17 cellular contexts compared by ENCODE assay signal in the genomic region with DNA sequence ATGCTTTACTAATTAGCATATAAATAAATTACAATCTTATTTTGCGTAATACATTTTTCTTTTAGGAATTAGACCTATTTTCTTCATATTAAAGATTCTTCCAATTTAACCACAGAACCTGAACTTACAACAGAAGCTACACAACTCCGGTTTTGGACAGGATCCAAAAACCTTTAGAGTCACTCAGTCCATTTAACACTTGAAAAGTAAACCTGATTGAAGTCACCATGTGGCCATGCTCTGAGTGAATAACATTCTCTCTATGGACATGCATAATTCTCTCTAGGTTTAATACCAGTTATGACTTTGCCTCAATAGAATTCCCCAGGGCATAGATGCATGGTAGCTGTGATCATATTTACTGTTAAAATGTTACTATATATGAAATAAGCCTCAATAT.
DNase-seq lines count a peak whose midpoint lies in the region; ATAC-seq and TF ChIP-seq lines count a peak whose summit lies in the region.
"Had no signal": no experiment of that assay in that cellular context is flagged by ENCODE, and none has a peak within 500 bp of the region (broad histone marks: within the 10 kb centered on the region; RNA-seq: fewer than 3 reads in every experiment).

No MANE protein-coding gene starts in this region.

- CTCF ChIA-PET in MCF 10A (lab: Yijun Ruan, JAX) (no interaction called here), mammary epithelial cell (lab: Charles Lee; ENCODE audit: low non-redundant PET) (no interaction called here)

- peaks cover 47% of the 10 kb centered on the region for H3K27me3 Mint-ChIP-seq in MCF 10A (ENCODE audit: insufficient read depth, unreplicated experiment)
- H3K27me3 Mint-ChIP-seq: CD8-positive, alpha-beta memory T cell had no signal

- H3K9ac ChIP-seq in mammary epithelial cell (ENCODE audit: insufficient read depth, low read length), result no peak overlapping the region
- H3K9ac ChIP-seq: BLaER1 treated with 17β-estradiol and CSF1 and Interleukin-3, amounts not matched to agents 10 nM and 100 nM; KMS-11 had no signal

- H3K9me3 ChIP-seq in mammary epithelial cell (replicated peaks; ENCODE audit: insufficient read depth, low read length), result no peaks in the 10 kb centered on the region
- H3K9me3 ChIP-seq: BLaER1 treated with 17β-estradiol and CSF1 and Interleukin-3, amounts not matched to agents 10 nM and 100 nM had no signal

- dilution Hi-C loops in mammary epithelial cell (cut with HindIII; ENCODE audit: low sequenced_read_pairs), result no loop called here

- POLR2A ChIA-PET in MCF 10A (lab: Yijun Ruan, JAX), result no interaction called here

- intact Hi-C loops in MCF 10A (cut with micrococcal nuclease), result no loop called here
- intact Hi-C loops in mammary epithelial cell (cut with micrococcal nuclease), result no loop called here

- ATAC-seq in stimulated activated effector memory CD8-positive, alpha-beta T cell treated with anti-CD3 and anti-CD28 coated beads, Interleukin-12 subunit alpha, Interleukin-12 subunit beta, amount 100 ng/mL, for 72 hours, result no peak

- no peaks in the 10 kb centered on the region for H3K9me3 Mint-ChIP-seq in MCF 10A (ENCODE audit: unreplicated experiment)
- H3K9me3 Mint-ChIP-seq in stimulated activated effector memory CD8-positive, alpha-beta T cell treated with anti-CD3 and anti-CD28 coated beads, Interleukin-12 subunit alpha, Interleukin-12 subunit beta, amount 100 ng/mL, for 72 hours, result peaks cover 11% of the 10 kb centered on the region
- H3K9me3 Mint-ChIP-seq: T-helper 1 cell treated with Interleukin-12 subunit alpha and Interleukin-12 subunit beta and Interleukin-4 antibody, amounts not matched to agents 30 μg/mL and 1 μg/mL, for 36 hours had no signal

- H3K4me1 ChIP-seq in mammary epithelial cell (ENCODE audit: insufficient read depth, low read length), result no peaks in the 10 kb centered on the region
- H3K4me1 ChIP-seq: BLaER1 treated with 17β-estradiol and CSF1 and Interleukin-3, amounts not matched to agents 10 nM and 100 nM had no signal

- no peak overlapping the region for H3K4me2 ChIP-seq in mammary epithelial cell (ENCODE audit: insufficient read depth, low read depth, low read length)
- H3K4me2 ChIP-seq: BLaER1 treated with 17β-estradiol and CSF1 and Interleukin-3, amounts not matched to agents 10 nM and 100 nM; KMS-11 had no signal

- 44% methylated on average over 2 of the region's 2 CpGs for WGBS in mammary epithelial cell (ENCODE audit: low coverage, missing lambda C conversion rate)

- H3K27me3 ChIP-seq in mammary epithelial cell (ENCODE audit: insufficient read depth, low read length), result no peaks in the 10 kb centered on the region
- H3K27me3 ChIP-seq: BLaER1 treated with 17β-estradiol and CSF1 and Interleukin-3, amounts not matched to agents 10 nM and 100 nM had no signal

- no peaks in the 10 kb centered on the region for H3K36me3 ChIP-seq in mammary epithelial cell (ENCODE audit: insufficient read depth, low read length)
- H3K36me3 ChIP-seq: BLaER1 treated with 17β-estradiol and CSF1 and Interleukin-3, amounts not matched to agents 10 nM and 100 nM had no signal

- no peaks in the 10 kb centered on the region for H3K36me3 Mint-ChIP-seq in MCF 10A (ENCODE audit: insufficient read depth, unreplicated experiment)
- no peaks in the 10 kb centered on the region for H3K36me3 Mint-ChIP-seq in stimulated activated effector memory CD8-positive, alpha-beta T cell treated with anti-CD3 and anti-CD28 coated beads, Interleukin-12 subunit alpha, Interleukin-12 subunit beta, amount 100 ng/mL, for 72 hours
- H3K36me3 Mint-ChIP-seq: CD8-positive, alpha-beta memory T cell had no signal

- H3K79me2 ChIP-seq in mammary epithelial cell (ENCODE audit: insufficient read depth, low read length), result no peaks in the 10 kb centered on the region

- H2AFZ ChIP-seq in mammary epithelial cell (ENCODE audit: low read depth, low read length), result no peak overlapping the region

- TF ChIP-seq CTCF in MCF 10A (IDR thresholded peaks at IDR 0.05; ENCODE audit: unreplicated experiment), result no peak
- TF ChIP-seq CTCF in mammary epithelial cell (conservative IDR thresholded peaks at IDR 0.05 in 1 of 2, IDR thresholded peaks at IDR 0.05 in 1 of 2; ENCODE audit: extremely low read depth in 1 of 2, insufficient read depth in 1 of 2, low read depth in 1 of 2, low read length in 2 of 2), result no peak
- no peak for TF ChIP-seq CTCF in astrocyte of the cerebellum (IDR thresholded peaks at IDR 0.05; ENCODE audit: low read depth, low read length, missing control alignments)

- no peak overlapping the region for H3K27ac Mint-ChIP-seq in MCF 10A (ENCODE audit: low read depth, unreplicated experiment)
- no peak overlapping the region for H3K27ac Mint-ChIP-seq in stimulated activated effector memory CD8-positive, alpha-beta T cell treated with anti-CD3 and anti-CD28 coated beads, Interleukin-12 subunit alpha, Interleukin-12 subunit beta, amount 100 ng/mL, for 72 hours
- H3K27ac Mint-ChIP-seq: CD8-positive, alpha-beta memory T cell; T-helper 1 cell treated with Interleukin-12 subunit alpha and Interleukin-12 subunit beta and Interleukin-4 antibody, amounts not matched to agents 30 μg/mL and 1 μg/mL, for 36 hours had no signal

- no peak overlapping the region for H3K27ac ChIP-seq in mammary epithelial cell (ENCODE audit: insufficient read depth, low read depth, low read length)
- H3K27ac ChIP-seq: BLaER1 treated with 17β-estradiol and CSF1 and Interleukin-3, amounts not matched to agents 10 nM and 100 nM; KMS-11 had no signal

- DNase-seq in NCI-H1417 (lab: John Stamatoyannopoulos, UW) (peak in 2 of 3 experiments; percentile 24 to 79), NCI-H1417 treated with DMSO at 0.1 percent for 48 hours (lab: John Stamatoyannopoulos, UW) (no peak), MCF 10A (ENCODE audit: unreplicated experiment) (peak; percentile 5), mammary epithelial cell (no peak), astrocyte of the cerebellum (ENCODE audit: low read depth) (peak; percentile 8), ecto neural progenitor cell (ENCODE audit: low spot score) (no peak)
- no peak for DNase-seq in stimulated activated effector memory CD8-positive, alpha-beta T cell treated with anti-CD3 and anti-CD28 coated beads, Interleukin-12 subunit alpha, Interleukin-12 subunit beta, amount 100 ng/mL, for 72 hours (ENCODE audit: low spot score in 2 of 2)
- DNase-seq: CD8-positive, alpha-beta memory T cell; EL; H7; NCI-H1048; NCI-H187; NCI-H226; NK-92 treated with Interleukin-12 subunit alpha and Interleukin-12 subunit beta, amount 100 ng/mL, for 24 hours had no signal

- H3K4me1 Mint-ChIP-seq in MCF 10A (ENCODE audit: insufficient read depth, unreplicated experiment), result no peaks in the 10 kb centered on the region
- no peaks in the 10 kb centered on the region for H3K4me1 Mint-ChIP-seq in stimulated activated effector memory CD8-positive, alpha-beta T cell treated with anti-CD3 and anti-CD28 coated beads, Interleukin-12 subunit alpha, Interleukin-12 subunit beta, amount 100 ng/mL, for 72 hours
- H3K4me1 Mint-ChIP-seq: CD8-positive, alpha-beta memory T cell had no signal

- H4K20me1 ChIP-seq in mammary epithelial cell (ENCODE audit: insufficient read depth, low read length), result no peaks in the 10 kb centered on the region
- H4K20me1 ChIP-seq: BLaER1 treated with 17β-estradiol and CSF1 and Interleukin-3, amounts not matched to agents 10 nM and 100 nM had no signal

- no peak overlapping the region for H3K4me3 Mint-ChIP-seq in MCF 10A (ENCODE audit: unreplicated experiment)
- no peak overlapping the region for H3K4me3 Mint-ChIP-seq in stimulated activated effector memory CD8-positive, alpha-beta T cell treated with anti-CD3 and anti-CD28 coated beads, Interleukin-12 subunit alpha, Interleukin-12 subunit beta, amount 100 ng/mL, for 72 hours
- H3K4me3 Mint-ChIP-seq: CD8-positive, alpha-beta memory T cell; T-helper 1 cell treated with Interleukin-12 subunit alpha and Interleukin-12 subunit beta and Interleukin-4 antibody, amounts not matched to agents 30 μg/mL and 1 μg/mL, for 36 hours had no signal

- in situ Hi-C loops in mammary epithelial cell (cut with MboI; ENCODE audit: low sequenced_read_pairs in 2 of 2), result no loop called here
- in situ Hi-C loops in astrocyte of the cerebellum (cut with HindIII; ENCODE audit: low sequenced_read_pairs), result no loop called here

- no peak overlapping the region for H3K4me3 ChIP-seq in mammary epithelial cell (replicated peaks in 1 of 3; ENCODE audit: insufficient read depth in 1 of 3, low read depth in 2 of 3, low read length in 3 of 3)
- H3K4me3 ChIP-seq in astrocyte of the cerebellum (ENCODE audit: low read depth, low read length), result no peak overlapping the region
- H3K4me3 ChIP-seq: BLaER1 treated with 17β-estradiol and CSF1 and Interleukin-3, amounts not matched to agents 10 nM and 100 nM had no signal

- BruUV-seq in MCF 10A (replicated peaks; lab: Mats Ljungman, UMichigan) (no TSS peak), mammary epithelial cell (replicated peaks; lab: Mats Ljungman, UMichigan) (no TSS peak)

Comparison
In these comparisons a context has a peak if more than half of its experiments do, and no peak if none do; other contexts are left out.
1. DNase-seq: peak in NCI-H1417 (2 of 3), MCF 10A (single experiment) and astrocyte of the cerebellum (single experiment); none in NCI-H1417 treated with DMSO at 0.1 percent for 48 hours (single experiment), mammary epithelial cell (single experiment), stimulated activated effector memory CD8-positive, alpha-beta T cell treated with anti-CD3 and anti-CD28 coated beads, Interleukin-12 subunit alpha, Interleukin-12 subunit beta, amount 100 ng/mL, for 72 hours (0 of 2) and ecto neural progenitor cell (single experiment).